ENCODE assay signal across 28 cellular contexts in genomic region chr6:141965016-141965545, GRCh38.
"Had no signal": no experiment of that assay in that cellular context is flagged by ENCODE, and none has a peak within 500 bp of the region (broad histone marks: within the 10 kb centered on the region; RNA-seq: fewer than 3 reads in every experiment).

No MANE protein-coding gene starts in this region.

- H3K79me2 ChIP-seq: parathyroid adenoma had no signal

- H3K4me3 ChIP-seq: colonic mucosa, gastrocnemius medialis, lower lobe of right lung, mucosa of descending colon, right atrium auricular region, smooth muscle cell, stomach, thyroid gland, upper lobe of left lung had no signal

- ATAC-seq: esophagus mucosa; gastrocnemius medialis; left colon; left ventricle myocardium superior; lower lobe of right lung; mucosa of descending colon; natural killer cell treated with Interleukin-12 subunit alpha and Interleukin-12 subunit beta and Interleukin-15 and Interleukin-18, amount 100 ng/mL, for 72 hours; sciatic nerve had no signal

- H2AFZ ChIP-seq: parathyroid adenoma had no signal

- H3K27me3 ChIP-seq: colonic mucosa, gastrocnemius medialis, neutrophil, right atrium auricular region, stomach, thyroid gland, upper lobe of left lung had no signal

- H3K36me3 ChIP-seq: colonic mucosa, gastrocnemius medialis, lower lobe of right lung, neutrophil, right atrium auricular region, stomach, thyroid gland, upper lobe of left lung had no signal

- DNase-seq: colonic mucosa; effector CD8-positive, alpha-beta T cell; endodermal cell; foreskin fibroblast; gastrocnemius medialis; head of caudate nucleus; kidney glomerular epithelial cell; left colon; left ventricle myocardium superior; lower lobe of right lung; mucosa of descending colon; naive B cell; stimulated activated CD4-positive, alpha-beta T cell treated with anti-CD3 and anti-CD28 coated beads, Interleukin-12 subunit alpha, Interleukin-12 subunit beta, amount 100 ng/mL, for 4 hours; stimulated activated CD4-positive, alpha-beta T cell treated with anti-CD3 and anti-CD28 coated beads, Interleukin-1b, Interleukin-23, amount 100 ng/mL, for 48 hours; stimulated activated CD4-positive, alpha-beta T cell treated with anti-CD3 and anti-CD28 coated beads, Interleukin-4, amount 100 ng/mL, for 1 hour; stimulated activated CD8-positive, alpha-beta memory T cell treated with anti-CD3 and anti-CD28 coated beads, Interleukin-4, amount 100 ng/mL, for 48 hours; stimulated activated naive CD4-positive, alpha-beta T cell; stomach; thyroid gland; upper lobe of left lung had no signal

- H3K4me2 ChIP-seq: smooth muscle cell had no signal

- H3K9me3 ChIP-seq: colonic mucosa, gastrocnemius medialis, lower lobe of right lung, right atrium auricular region, thyroid gland, upper lobe of left lung had no signal

- H3K4me1 ChIP-seq: colonic mucosa, gastrocnemius medialis, lower lobe of right lung, parathyroid adenoma, right atrium auricular region, stomach, thyroid gland, upper lobe of left lung had no signal

- H3K9ac ChIP-seq: parathyroid adenoma had no signal

- H3K27ac ChIP-seq: colonic mucosa, epithelial cell of prostate, gastrocnemius medialis, lower lobe of right lung, neutrophil, parathyroid adenoma, right atrium auricular region, stomach, thyroid gland, upper lobe of left lung had no signal
